In the genomic region with DNA sequence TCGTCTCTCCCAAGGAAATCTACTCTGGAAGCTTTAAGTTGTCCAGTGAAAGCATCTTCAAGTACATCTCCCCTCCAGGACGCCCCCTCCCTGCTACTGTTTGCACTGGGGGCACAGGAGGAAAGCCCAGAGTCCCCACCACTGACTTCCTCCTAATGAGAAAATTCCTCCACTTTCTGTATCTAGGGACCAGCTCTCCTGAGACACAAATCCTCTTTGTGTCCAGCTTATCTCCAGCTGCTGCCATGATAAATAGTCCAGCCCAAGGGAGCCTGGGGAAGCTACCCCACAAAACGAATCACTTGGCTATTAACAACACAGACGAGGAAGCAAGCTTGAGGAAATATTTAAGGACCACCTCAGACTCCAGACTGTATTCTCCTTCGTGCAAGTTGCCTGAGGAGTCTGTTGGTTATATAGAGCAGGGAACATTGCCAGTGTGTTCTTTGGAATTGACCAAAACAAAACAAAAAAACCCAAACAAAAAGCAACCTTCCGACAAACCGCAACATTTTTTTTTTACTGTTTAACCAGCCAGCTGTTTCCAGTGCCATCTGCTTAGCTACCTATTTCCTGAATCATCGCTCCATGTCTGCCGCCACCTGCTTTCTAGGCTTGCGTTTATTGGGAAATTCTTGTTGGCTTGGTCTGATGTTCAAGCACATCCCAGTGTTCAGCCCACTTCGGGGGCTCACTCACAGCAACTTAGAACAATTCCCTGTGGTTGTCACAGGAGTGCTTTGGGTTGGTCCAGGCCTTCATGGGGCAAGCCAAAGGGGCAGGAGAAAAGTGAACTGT, we compare ENCODE assay signal across 1 cellular context.
TF ChIP-seq lines count a peak whose summit lies in the region.

No MANE protein-coding gene starts in this region.

TF ChIP-seq in SK-N-SH, 30 proteins besides CTCF, POLR2A, EP300 and RAD21:
- TF ChIP-seq CHD2 (IDR thresholded peaks at IDR 0.05; ENCODE audit: low read length, partially characterized antibody), result no peak
- TF ChIP-seq, protein P1, sequence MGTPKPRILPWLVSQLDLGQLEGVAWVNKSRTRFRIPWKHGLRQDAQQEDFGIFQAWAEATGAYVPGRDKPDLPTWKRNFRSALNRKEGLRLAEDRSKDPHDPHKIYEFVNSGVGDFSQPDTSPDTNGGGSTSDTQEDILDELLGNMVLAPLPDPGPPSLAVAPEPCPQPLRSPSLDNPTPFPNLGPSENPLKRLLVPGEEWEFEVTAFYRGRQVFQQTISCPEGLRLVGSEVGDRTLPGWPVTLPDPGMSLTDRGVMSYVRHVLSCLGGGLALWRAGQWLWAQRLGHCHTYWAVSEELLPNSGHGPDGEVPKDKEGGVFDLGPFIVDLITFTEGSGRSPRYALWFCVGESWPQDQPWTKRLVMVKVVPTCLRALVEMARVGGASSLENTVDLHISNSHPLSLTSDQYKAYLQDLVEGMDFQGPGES (IDR thresholded peaks at IDR 0.05; ENCODE audit: low read depth, low read length), result no peak
- TF ChIP-seq TCF12 (IDR thresholded peaks at IDR 0.05), result no peak
- no peak for TF ChIP-seq POLR2AphosphoS5 (IDR thresholded peaks at IDR 0.05; ENCODE audit: low read depth, low read length)
- TF ChIP-seq, protein P2, sequence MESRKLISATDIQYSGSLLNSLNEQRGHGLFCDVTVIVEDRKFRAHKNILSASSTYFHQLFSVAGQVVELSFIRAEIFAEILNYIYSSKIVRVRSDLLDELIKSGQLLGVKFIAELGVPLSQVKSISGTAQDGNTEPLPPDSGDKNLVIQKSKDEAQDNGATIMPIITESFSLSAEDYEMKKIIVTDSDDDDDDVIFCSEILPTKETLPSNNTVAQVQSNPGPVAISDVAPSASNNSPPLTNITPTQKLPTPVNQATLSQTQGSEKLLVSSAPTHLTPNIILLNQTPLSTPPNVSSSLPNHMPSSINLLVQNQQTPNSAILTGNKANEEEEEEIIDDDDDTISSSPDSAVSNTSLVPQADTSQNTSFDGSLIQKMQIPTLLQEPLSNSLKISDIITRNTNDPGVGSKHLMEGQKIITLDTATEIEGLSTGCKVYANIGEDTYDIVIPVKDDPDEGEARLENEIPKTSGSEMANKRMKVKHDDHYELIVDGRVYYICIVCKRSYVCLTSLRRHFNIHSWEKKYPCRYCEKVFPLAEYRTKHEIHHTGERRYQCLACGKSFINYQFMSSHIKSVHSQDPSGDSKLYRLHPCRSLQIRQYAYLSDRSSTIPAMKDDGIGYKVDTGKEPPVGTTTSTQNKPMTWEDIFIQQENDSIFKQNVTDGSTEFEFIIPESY (IDR thresholded peaks at IDR 0.05; ENCODE audit: borderline replicate concordance, low read depth), result no peak
- TF ChIP-seq NRF1 (IDR thresholded peaks at IDR 0.05; ENCODE audit: low read depth, low read length), result no peak
- no peak for TF ChIP-seq SMC3 (IDR thresholded peaks at IDR 0.05; ENCODE audit: low read depth, low read length)
- TF ChIP-seq, protein P3, sequence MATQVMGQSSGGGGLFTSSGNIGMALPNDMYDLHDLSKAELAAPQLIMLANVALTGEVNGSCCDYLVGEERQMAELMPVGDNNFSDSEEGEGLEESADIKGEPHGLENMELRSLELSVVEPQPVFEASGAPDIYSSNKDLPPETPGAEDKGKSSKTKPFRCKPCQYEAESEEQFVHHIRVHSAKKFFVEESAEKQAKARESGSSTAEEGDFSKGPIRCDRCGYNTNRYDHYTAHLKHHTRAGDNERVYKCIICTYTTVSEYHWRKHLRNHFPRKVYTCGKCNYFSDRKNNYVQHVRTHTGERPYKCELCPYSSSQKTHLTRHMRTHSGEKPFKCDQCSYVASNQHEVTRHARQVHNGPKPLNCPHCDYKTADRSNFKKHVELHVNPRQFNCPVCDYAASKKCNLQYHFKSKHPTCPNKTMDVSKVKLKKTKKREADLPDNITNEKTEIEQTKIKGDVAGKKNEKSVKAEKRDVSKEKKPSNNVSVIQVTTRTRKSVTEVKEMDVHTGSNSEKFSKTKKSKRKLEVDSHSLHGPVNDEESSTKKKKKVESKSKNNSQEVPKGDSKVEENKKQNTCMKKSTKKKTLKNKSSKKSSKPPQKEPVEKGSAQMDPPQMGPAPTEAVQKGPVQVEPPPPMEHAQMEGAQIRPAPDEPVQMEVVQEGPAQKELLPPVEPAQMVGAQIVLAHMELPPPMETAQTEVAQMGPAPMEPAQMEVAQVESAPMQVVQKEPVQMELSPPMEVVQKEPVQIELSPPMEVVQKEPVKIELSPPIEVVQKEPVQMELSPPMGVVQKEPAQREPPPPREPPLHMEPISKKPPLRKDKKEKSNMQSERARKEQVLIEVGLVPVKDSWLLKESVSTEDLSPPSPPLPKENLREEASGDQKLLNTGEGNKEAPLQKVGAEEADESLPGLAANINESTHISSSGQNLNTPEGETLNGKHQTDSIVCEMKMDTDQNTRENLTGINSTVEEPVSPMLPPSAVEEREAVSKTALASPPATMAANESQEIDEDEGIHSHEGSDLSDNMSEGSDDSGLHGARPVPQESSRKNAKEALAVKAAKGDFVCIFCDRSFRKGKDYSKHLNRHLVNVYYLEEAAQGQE (IDR thresholded peaks at IDR 0.05; ENCODE audit: low read depth, low read length), result no peak
- no peak for TF ChIP-seq YY1 (IDR thresholded peaks at IDR 0.05; ENCODE audit: low read depth)
- TF ChIP-seq GATA2 (CRISPR knock-in tag; IDR thresholded peaks at IDR 0.05), result no peak
- TF ChIP-seq, protein P4, sequence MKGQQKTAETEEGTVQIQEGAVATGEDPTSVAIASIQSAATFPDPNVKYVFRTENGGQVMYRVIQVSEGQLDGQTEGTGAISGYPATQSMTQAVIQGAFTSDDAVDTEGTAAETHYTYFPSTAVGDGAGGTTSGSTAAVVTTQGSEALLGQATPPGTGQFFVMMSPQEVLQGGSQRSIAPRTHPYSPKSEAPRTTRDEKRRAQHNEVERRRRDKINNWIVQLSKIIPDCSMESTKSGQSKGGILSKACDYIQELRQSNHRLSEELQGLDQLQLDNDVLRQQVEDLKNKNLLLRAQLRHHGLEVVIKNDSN (IDR thresholded peaks at IDR 0.05; ENCODE audit: borderline replicate concordance, low read depth), result no peak
- TF ChIP-seq, protein P5, sequence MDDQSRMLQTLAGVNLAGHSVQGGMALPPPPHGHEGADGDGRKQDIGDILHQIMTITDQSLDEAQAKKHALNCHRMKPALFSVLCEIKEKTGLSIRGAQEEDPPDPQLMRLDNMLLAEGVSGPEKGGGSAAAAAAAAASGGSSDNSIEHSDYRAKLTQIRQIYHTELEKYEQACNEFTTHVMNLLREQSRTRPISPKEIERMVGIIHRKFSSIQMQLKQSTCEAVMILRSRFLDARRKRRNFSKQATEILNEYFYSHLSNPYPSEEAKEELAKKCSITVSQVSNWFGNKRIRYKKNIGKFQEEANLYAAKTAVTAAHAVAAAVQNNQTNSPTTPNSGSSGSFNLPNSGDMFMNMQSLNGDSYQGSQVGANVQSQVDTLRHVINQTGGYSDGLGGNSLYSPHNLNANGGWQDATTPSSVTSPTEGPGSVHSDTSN (IDR thresholded peaks at IDR 0.05), result no peak
- TF ChIP-seq TEAD4 (IDR thresholded peaks at IDR 0.05; ENCODE audit: borderline replicate concordance, insufficient read depth), result no peak
- TF ChIP-seq, protein P6, sequence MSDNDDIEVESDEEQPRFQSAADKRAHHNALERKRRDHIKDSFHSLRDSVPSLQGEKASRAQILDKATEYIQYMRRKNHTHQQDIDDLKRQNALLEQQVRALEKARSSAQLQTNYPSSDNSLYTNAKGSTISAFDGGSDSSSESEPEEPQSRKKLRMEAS (IDR thresholded peaks at IDR 0.05; ENCODE audit: low read depth), result no peak
- no peak for TF ChIP-seq RCOR1 (IDR thresholded peaks at IDR 0.05; ENCODE audit: low read length)
